Comparison of ENCODE assay signal across 27 cellular contexts in the genomic region with DNA sequence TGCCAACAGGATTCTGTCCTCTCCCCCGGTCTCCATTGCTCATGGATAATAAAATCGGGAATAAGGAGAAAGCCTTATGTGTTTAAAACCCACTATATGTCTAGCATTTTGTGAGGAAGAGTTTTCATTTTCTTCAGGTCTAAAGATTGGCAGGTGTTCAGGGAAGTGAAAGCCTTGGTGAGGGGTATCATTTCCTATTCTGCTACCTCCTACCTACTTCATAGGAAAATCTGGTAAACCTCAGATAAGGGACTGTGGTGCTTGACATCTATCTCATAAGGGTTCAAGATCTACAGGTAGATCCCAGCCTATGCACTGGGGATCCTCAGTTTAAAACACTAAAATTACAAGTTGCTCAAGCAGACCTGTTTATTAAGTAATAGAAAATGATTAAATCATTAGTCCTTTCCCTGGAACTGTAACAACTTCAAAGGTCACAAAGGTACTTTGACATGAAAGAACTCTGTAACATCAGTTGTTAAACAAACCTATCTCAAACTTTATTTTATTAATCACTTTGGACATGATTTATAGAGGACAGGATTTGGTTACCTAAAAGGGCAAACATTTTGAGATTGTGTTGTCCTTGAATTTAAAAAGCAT. TPM values are rescaled to one million over a fixed set of nuclear protein-coding genes. Genes with fewer than 3 reads are reported as not detected.
DNase-seq lines count a peak whose midpoint lies in the region; ATAC-seq, FAIRE-seq and TF ChIP-seq lines count a peak whose summit lies in the region.
"Had no signal": no experiment of that assay in that cellular context is flagged by ENCODE, and none has a peak within 500 bp of the region (broad histone marks: within the 10 kb centered on the region; RNA-seq: fewer than 3 reads in every experiment).

No MANE protein-coding gene starts in this region.

- POLR2A ChIA-PET in GM12878 (lab: Charles Lee), result interaction anchor here (1.5 kb wide), 1 partner anchor 9 kb away, joined by 3 read pairs; no protein-coding TSS in a partner anchor

- H3K79me2 ChIP-seq in GM12878 (ENCODE audit: control insufficient read depth, insufficient read depth, low read length), result peaks cover 10% of the 10 kb centered on the region

- no peak for TF ChIP-seq CTCF in GM12878 (IDR thresholded peaks at IDR 0.05 in 2 of 3, conservative IDR thresholded peaks at IDR 0.05 in 1 of 3; ENCODE audit: control insufficient read depth in 2 of 3, extremely low read depth in 1 of 3, insufficient read depth in 1 of 3, low read depth in 3 of 3, low read length in 3 of 3)
- no peak for TF ChIP-seq CTCF in HFFc6 (IDR thresholded peaks at IDR 0.05)

- no TSS peak for BruUV-seq in GM12878 (replicated peaks; lab: Mats Ljungman, UMichigan)

- H3K27me3 Mint-ChIP-seq in stimulated activated naive B cell treated with anti-CD40 and anti-IgM and Interleukin-4, amounts not matched to agents 10 μg/mL and 1 μg/mL and 100 μg/mL, for 72 hours, result no peaks in the 10 kb centered on the region
- no peaks in the 10 kb centered on the region; the same call in 1 of the 2 replicates for H3K27me3 Mint-ChIP-seq in HFFc6 (ENCODE audit: insufficient read depth)
- H3K27me3 Mint-ChIP-seq: T-helper 17 cell, type B pancreatic cell had no signal

- TF ChIP-seq EP300 in GM12878 (IDR thresholded peaks at IDR 0.05; ENCODE audit: borderline replicate concordance in 1 of 2, control insufficient read depth in 1 of 2, low read depth in 2 of 2, low read length in 2 of 2), result peak in 1 of 2 experiments; percentile 69; a peak in 1 of 4 replicates

- peak overlapping the region; percentile 45; the same call in 1 of the 2 replicates for H3K4me3 ChIP-seq in GM12878
- H3K4me3 ChIP-seq: dorsolateral prefrontal cortex, SJSA1, spleen had no signal

- H2AFZ ChIP-seq in GM12878 (ENCODE audit: control insufficient read depth, low read depth, low read length), result no peak overlapping the region

- CTCF ChIA-PET in GM12878 (lab: Yijun Ruan, JAX), result interaction anchor here (0.6 to 4.9 kb wide), 5 partner anchors 14 to 85 kb away, joined by 3 to 38 read pairs (median 4); no protein-coding TSS in a partner anchor

- H3K36me3 Mint-ChIP-seq in stimulated activated naive B cell treated with anti-CD40 and anti-IgM and Interleukin-4, amounts not matched to agents 10 μg/mL and 1 μg/mL and 100 μg/mL, for 72 hours, result peaks cover 4 to 13% of the 10 kb centered on the region in 2 donors
- H3K36me3 Mint-ChIP-seq in HFFc6 (ENCODE audit: low read depth), result peaks cover 14% of the 10 kb centered on the region

- no peak for TF ChIP-seq POLR2A in GM12878 (IDR thresholded peaks at IDR 0.05; ENCODE audit: low read depth, low read length)
- no peak for TF ChIP-seq POLR2A in erythroblast (IDR thresholded peaks at IDR 0.05; ENCODE audit: low read length)

- peak; percentile 45 for ATAC-seq in GM18868 (IDR thresholded peaks at IDR 0.05; ENCODE audit: unreplicated experiment)
- ATAC-seq in HG02885 (IDR thresholded peaks at IDR 0.05; ENCODE audit: poor library complexity, unreplicated experiment), result peak; percentile 51
- peak; percentile 78 for ATAC-seq in GM12878
- peak; percentile 99 for ATAC-seq in stimulated activated naive B cell treated with anti-CD40 and anti-IgM and Interleukin-4, amounts not matched to agents 10 μg/mL and 1 μg/mL and 100 μg/mL, for 72 hours (replicated peaks)
- ATAC-seq: Panc1, T-helper 17 cell had no signal

- H3K4me1 Mint-ChIP-seq in stimulated activated naive B cell treated with anti-CD40 and anti-IgM and Interleukin-4, amounts not matched to agents 10 μg/mL and 1 μg/mL and 100 μg/mL, for 72 hours, result peaks cover 39 to 93% of the 10 kb centered on the region in 2 donors
- peaks cover 87% of the 10 kb centered on the region for H3K4me1 Mint-ChIP-seq in HFFc6 (ENCODE audit: low read depth)

- H4K20me1 ChIP-seq in GM12878 (ENCODE audit: control insufficient read depth, insufficient read depth), result no peaks in the 10 kb centered on the region; the same call in 1 of the 2 replicates

- H3K9me3 Mint-ChIP-seq in stimulated activated naive B cell treated with anti-CD40 and anti-IgM and Interleukin-4, amounts not matched to agents 10 μg/mL and 1 μg/mL and 100 μg/mL, for 72 hours, result no peaks in the 10 kb centered on the region
- H3K9me3 Mint-ChIP-seq in HFFc6, result no peaks in the 10 kb centered on the region
- H3K9me3 Mint-ChIP-seq: type B pancreatic cell had no signal

- no peak overlapping the region for H3K27ac ChIP-seq in GM12878 (ENCODE audit: control insufficient read depth, insufficient read depth)
- H3K27ac ChIP-seq: dorsolateral prefrontal cortex, SJSA1, spleen had no signal

- 29% methylated on average over 2 of the region's 2 CpGs for WGBS in GM12878 (ENCODE audit: insufficient coverage, insufficient replicate concordance, low lambda C conversion rate, missing lambda C conversion rate)

- no peaks in the 10 kb centered on the region for H3K27me3 ChIP-seq in GM12878 (replicated peaks in 1 of 2; ENCODE audit: control insufficient read depth in 2 of 2, insufficient read depth in 2 of 2, low read length in 1 of 2)
- H3K27me3 ChIP-seq: dorsolateral prefrontal cortex, SJSA1, spleen had no signal

- SMC1A ChIA-PET in GM12878 (lab: Charles Lee; ENCODE audit: uncharacterized antibody, unreplicated experiment), result interaction anchor here (0.9 to 25.5 kb wide), 8 partner anchors 9 to 85 kb away, joined by 3 to 567 read pairs (median 4); no protein-coding TSS in a partner anchor

- H3K9ac ChIP-seq in GM12878 (ENCODE audit: control insufficient read depth, insufficient read depth, low read length), result no peak overlapping the region

- H3K4me3 Mint-ChIP-seq in stimulated activated naive B cell treated with anti-CD40 and anti-IgM and Interleukin-4, amounts not matched to agents 10 μg/mL and 1 μg/mL and 100 μg/mL, for 72 hours, result peak overlapping the region in 1 of 2 donors; percentile 51
- H3K4me3 Mint-ChIP-seq in HFFc6, result no peak overlapping the region
- H3K4me3 Mint-ChIP-seq: T-helper 17 cell, type B pancreatic cell had no signal

- H3K4me2 ChIP-seq in GM12878 (ENCODE audit: control insufficient read depth, insufficient read depth), result peak overlapping the region; percentile 68

- peaks cover 29% of the 10 kb centered on the region for H3K4me1 ChIP-seq in GM12878 (ENCODE audit: control insufficient read depth, insufficient read depth, low read length)

- TF ChIP-seq RAD21 in GM12878 (IDR thresholded peaks at IDR 0.05; ENCODE audit: insufficient read depth, low read depth, low read length), result no peak

- H3K27ac Mint-ChIP-seq in stimulated activated naive B cell treated with anti-CD40 and anti-IgM and Interleukin-4, amounts not matched to agents 10 μg/mL and 1 μg/mL and 100 μg/mL, for 72 hours, result no peak overlapping the region
- H3K27ac Mint-ChIP-seq in HFFc6, result no peak overlapping the region
- H3K27ac Mint-ChIP-seq: T-helper 17 cell, type B pancreatic cell had no signal

- peak; percentile 75 for FAIRE-seq in GM12878 (lab: Jason Lieb, UNC)
- FAIRE-seq: islet of Langerhans had no signal

- no peaks in the 10 kb centered on the region for H3K36me3 ChIP-seq in GM12878 (ENCODE audit: control insufficient read depth in 2 of 2, insufficient read depth in 2 of 2, low read length in 1 of 2)
- H3K36me3 ChIP-seq: spleen had no signal

- DNase-seq in GM12878 (ENCODE audit: low read depth, low spot score) (no peak), HFFc6 (no peak), head of caudate nucleus (no peak), erythroblast (lab: John Stamatoyannopoulos, UW) (no peak)
- no peak for DNase-seq in stimulated activated naive B cell treated with anti-CD40 and anti-IgM and Interleukin-4, amounts not matched to agents 10 μg/mL and 1 μg/mL and 100 μg/mL, for 72 hours
- DNase-seq: activated CD8-positive, alpha-beta memory T cell treated with anti-CD3 and anti-CD28 coated beads, Interleukin-2, amount 50 U/mL, for 48 hours; AML-193; amygdala; central memory CD4-positive, alpha-beta T cell; DND-41; dorsolateral prefrontal cortex; foreskin melanocyte; hypothalamus; NCI-H1436 treated with DMSO at 0.1 percent for 48 hours; NCI-H748 treated with DMSO at 0.1 percent for 48 hours; nucleus accumbens; spleen; stimulated activated CD4-positive, alpha-beta T cell treated with anti-CD3 and anti-CD28 coated beads, Interleukin-4, amount 100 ng/mL, for 4 hours; T-helper 17 cell had no signal

- H3K9me3 ChIP-seq in GM12878 (replicated peaks; ENCODE audit: control insufficient read depth, insufficient read depth, low read length), result no peaks in the 10 kb centered on the region
- H3K9me3 ChIP-seq: SJSA1, spleen had no signal

- in situ Hi-C loops in GM12878 (cut with MboI), result no loop called here

- RAD21 ChIA-PET in GM12878 (lab: Charles Lee; ENCODE audit: unreplicated experiment), result interaction anchor here (1.0 to 22.7 kb wide), 2 partner anchors 12 to 64 kb away, joined by 4 to 466 read pairs; no protein-coding TSS in a partner anchor

- intact Hi-C loops in GM12878 (cut with micrococcal nuclease; ENCODE audit: unreplicated experiment) (loop anchor here (5.0 kb wide), 2 partner anchors 38 to 283 kb away; a partner anchor contains a TSS), head of caudate nucleus (cut with DNase I) (no loop called here)

RNA-seq across cellular contexts. Expression of a gene that starts 6.5 kb away (rescaled TPM):
- 70.8 and 76.9 TPM in 2 replicates for total RNA-seq in GM12878 (2013; cell fraction: nucleolus; rRNA removed)
- total RNA-seq in GM12878 (2014; rRNA removed) (16.6 and 19.5 TPM in 2 replicates), GM12878 (2014; rRNA removed; fragmentation: Illumina TruSeq; extraction: Trizol) (15.4 and 18.9 TPM in 2 replicates), GM12878 (2021) (10.0 and 10.9 TPM in 2 replicates)
- polyA plus RNA-seq in GM12878 (2011; ENCODE audit: low read depth), result 6.6 TPM
- polyA plus RNA-seq in GM12878 (2011; rRNA removed) (26.7 and 32.7 TPM in 2 replicates), GM12878 (2014; fragmentation: Illumina TruSeq; extraction: Trizol) (20.8 and 22.8 TPM in 2 replicates), GM12878 (2014; fragmentation: Nextera tagmentation; extraction: Ambion mirVana) (1 to 10 TPM; 2.2 to 7.3 TPM), GM12878 (2014; rRNA removed) (13.4 and 13.5 TPM in 2 replicates), GM12878 (2016; fragmentation: Nextera tagmentation; extraction: Ambion mirVana) (1 to 10 TPM; 1.7 to 2.5 TPM)
- polyA plus RNA-seq in GM12878 (2011; cell fraction: cytosol; rRNA removed), result 12.3 and 13.2 TPM in 2 replicates
- 33.0 and 34.8 TPM in 2 replicates for polyA plus RNA-seq in GM12878 (2011; cell fraction: nucleus; rRNA removed)
- polyA plus RNA-seq in GM12878 (2012), result 5.6 and 6.0 TPM in 2 replicates
- polyA minus RNA-seq in GM12878 (2011; rRNA and poly(A)+ RNA removed), result 14.6 and 16.9 TPM in 2 replicates
- 5.1 and 5.3 TPM in 2 replicates for polyA minus RNA-seq in GM12878 (2011; cell fraction: cytosol; rRNA and poly(A)+ RNA removed)
- 16.9 and 21.7 TPM in 2 replicates for polyA minus RNA-seq in GM12878 (2011; cell fraction: nucleus; rRNA and poly(A)+ RNA removed)
- 10 to 100 TPM; 16.9 to 28.2 (median 22.7) TPM for total RNA-seq in HFFc6 (2021; fragmentation: NEBNext Ultra II Directional; extraction: Animal tissue kit (Norgen Biotek cat#: 25700))

RNA-seq across cellular contexts. Expression of a gene that starts 13.5 kb away (rescaled TPM):
- not detected in 2 replicates for total RNA-seq in GM12878 (2013; cell fraction: nucleolus; rRNA removed)
- total RNA-seq in GM12878 (2014; rRNA removed) (not detected in 2 replicates), GM12878 (2014; rRNA removed; fragmentation: Illumina TruSeq; extraction: Trizol) (not detected in 2 replicates), GM12878 (2021) (not detected in 2 replicates)
- polyA plus RNA-seq in GM12878 (2011; ENCODE audit: low read depth), result not detected
- polyA plus RNA-seq in GM12878 (2011; rRNA removed) (not detected in 2 replicates), GM12878 (2014; fragmentation: Illumina TruSeq; extraction: Trizol) (not detected in 2 replicates), GM12878 (2014; fragmentation: Nextera tagmentation; extraction: Ambion mirVana) (under 1 TPM; 0.07 to 0.13 TPM), GM12878 (2014; rRNA removed) (not detected in 2 replicates), GM12878 (2016; fragmentation: Nextera tagmentation; extraction: Ambion mirVana) (under 1 TPM in 1 of 2 experiments, not detected in 1; 0.15 TPM)
- not detected in 2 replicates for polyA plus RNA-seq in GM12878 (2011; cell fraction: cytosol; rRNA removed)
- not detected in 2 replicates for polyA plus RNA-seq in GM12878 (2011; cell fraction: nucleus; rRNA removed)
- polyA plus RNA-seq in GM12878 (2012), result not detected in 2 replicates
- not detected in 2 replicates for polyA minus RNA-seq in GM12878 (2011; rRNA and poly(A)+ RNA removed)
- not detected in 2 replicates for polyA minus RNA-seq in GM12878 (2011; cell fraction: cytosol; rRNA and poly(A)+ RNA removed)
- polyA minus RNA-seq in GM12878 (2011; cell fraction: nucleus; rRNA and poly(A)+ RNA removed), result not detected in 2 replicates
- not detected for total RNA-seq in HFFc6 (2021; fragmentation: NEBNext Ultra II Directional; extraction: Animal tissue kit (Norgen Biotek cat#: 25700))
- total RNA-seq: lung microvascular endothelial cell, renal cortical epithelial cell, SJSA1, spleen, T-helper 17 cell had no signal
- polyA plus RNA-seq: spleen had no signal

Comparison
In these comparisons a context has a peak if more than half of its experiments do, and no peak if none do; other contexts are left out.
1. ATAC-seq: peak in every context shown above with its lines; median percentile 99 in stimulated activated naive B cell treated with anti-CD40 and anti-IgM and Interleukin-4, amounts not matched to agents 10 μg/mL and 1 μg/mL and 100 μg/mL, for 72 hours; 78 in GM12878; 51 in HG02885; 45 in GM18868.